ENCODE assay signal across 8 cellular contexts in genomic region chr18:41767960-41768359, GRCh38.
A peak's percentile ranks its signal among the peaks of the same experiment; 100 is the strongest.
DNase-seq lines count a peak whose midpoint lies in the region; ATAC-seq and TF ChIP-seq lines count a peak whose summit lies in the region.
"Had no signal": no experiment of that assay in that cellular context is flagged by ENCODE, and none has a peak within 500 bp of the region (broad histone marks: within the 10 kb centered on the region; RNA-seq: fewer than 3 reads in every experiment).

No MANE protein-coding gene starts in this region.

- no peaks in the 10 kb centered on the region for H3K36me3 Mint-ChIP-seq in activated T-cell treated with anti-CD3 and anti-CD28 coated beads, Interleukin-2, amount 50 U/mL, for 4 hours (ENCODE audit: insufficient read depth)

- no peaks in the 10 kb centered on the region for H3K4me1 Mint-ChIP-seq in activated T-cell treated with anti-CD3 and anti-CD28 coated beads, Interleukin-2, amount 50 U/mL, for 4 hours (ENCODE audit: low read depth)

- no peaks in the 10 kb centered on the region for H3K9me3 Mint-ChIP-seq in activated T-cell treated with anti-CD3 and anti-CD28 coated beads, Interleukin-2, amount 50 U/mL, for 4 hours

- H3K4me3 ChIP-seq in cardiac fibroblast (replicated peaks in 1 of 2; ENCODE audit: low read depth in 2 of 2, low read length in 2 of 2), result no peak overlapping the region

- no peak for ATAC-seq in activated T-cell treated with anti-CD3 and anti-CD28 coated beads, Interleukin-2, amount 50 U/mL, for 4 hours

- no peak overlapping the region for H3K4me3 Mint-ChIP-seq in activated T-cell treated with anti-CD3 and anti-CD28 coated beads, Interleukin-2, amount 50 U/mL, for 4 hours

- TF ChIP-seq CTCF in GM13976 (IDR thresholded peaks at IDR 0.05; ENCODE audit: borderline replicate concordance, control extremely low read depth, extremely low read depth, insufficient read depth, missing control alignments) (no peak), cardiac fibroblast (IDR thresholded peaks at IDR 0.05; ENCODE audit: low read depth, low read length) (peak; percentile 18)

- peak; percentile 32 for DNase-seq in GM13976 (ENCODE audit: low spot score)
- peak; percentile 75 for DNase-seq in NCI-H146 (lab: John Stamatoyannopoulos, UW)
- peak; percentile 49 to 65 for DNase-seq in cardiac fibroblast (ENCODE audit: low read depth in 2 of 2)
- peak; percentile 60 for DNase-seq in non-pigmented ciliary epithelial cell (ENCODE audit: low read depth)
- no peak for DNase-seq in activated T-cell treated with anti-CD3 and anti-CD28 coated beads, Interleukin-2, amount 50 U/mL, for 4 hours
- no peak for DNase-seq in NCI-H510A treated with DMSO at 0.1 percent for 48 hours (lab: John Stamatoyannopoulos, UW)
- no peak for DNase-seq in NCI-H1048 (lab: John Stamatoyannopoulos, UW)
- DNase-seq: KG1 had no signal

- no peaks in the 10 kb centered on the region for H3K27me3 Mint-ChIP-seq in activated T-cell treated with anti-CD3 and anti-CD28 coated beads, Interleukin-2, amount 50 U/mL, for 4 hours (ENCODE audit: low read depth)

- in situ Hi-C loops in GM13976 (cut with MboI; ENCODE audit: low sequenced_read_pairs, unreplicated experiment), result no loop called here

Comparison
In these comparisons a context has a peak if more than half of its experiments do, and no peak if none do; other contexts are left out.
1. DNase-seq: peak in GM13976 (single experiment), NCI-H146 (single experiment), cardiac fibroblast (2 of 2) and non-pigmented ciliary epithelial cell (single experiment); none in activated T-cell treated with anti-CD3 and anti-CD28 coated beads, Interleukin-2, amount 50 U/mL, for 4 hours (single experiment), NCI-H510A treated with DMSO at 0.1 percent for 48 hours (single experiment) and NCI-H1048 (single experiment).